8 cellular contexts compared by ENCODE assay signal in genomic region chr16:29973384-29974246, GRCh38.
A peak's percentile ranks its signal among the peaks of the same experiment; 100 is the strongest.
DNase-seq lines count a peak whose midpoint lies in the region; ATAC-seq lines count a peak whose summit lies in the region.

Gene TAOK2, plus strand, starts transcription at chr16:29973868. Its CDS starts 3,905 bp downstream, at chr16:29977773.

- H3K9me3 ChIP-seq in BLaER1 treated with 17β-estradiol and CSF1 and Interleukin-3, amounts not matched to agents 10 nM and 100 nM (replicated peaks in 1 of 11) = peaks cover 0 to 9% (median 5%) of the 10 kb centered on the region in 11 experiments; a peak in 10 of 22 replicates

- peak within 1 kb of the TSS; percentile 65 to 89 (median 84) for H3K27ac ChIP-seq in BLaER1 treated with 17β-estradiol and CSF1 and Interleukin-3, amounts not matched to agents 10 nM and 100 nM
- H3K27ac ChIP-seq in cingulate gyrus (ENCODE audit: low read depth, low read length) (peak within 1 kb of the TSS; percentile 95), layer of hippocampus (ENCODE audit: low read depth, low read length) (peak within 1 kb of the TSS; percentile 92)

- peaks cover 32 to 44% (median 41%) of the 10 kb centered on the region in 11 experiments for H4K20me1 ChIP-seq in BLaER1 treated with 17β-estradiol and CSF1 and Interleukin-3, amounts not matched to agents 10 nM and 100 nM

- H3K4me1 ChIP-seq in BLaER1 treated with 17β-estradiol and CSF1 and Interleukin-3, amounts not matched to agents 10 nM and 100 nM = peaks cover 36 to 56% (median 48%) of the 10 kb centered on the region in 10 experiments

- H3K9ac ChIP-seq in BLaER1 treated with 17β-estradiol and CSF1 and Interleukin-3, amounts not matched to agents 10 nM and 100 nM = peak within 1 kb of the TSS; percentile 83 to 95 (median 93)

- H3K27me3 ChIP-seq in BLaER1 treated with 17β-estradiol and CSF1 and Interleukin-3, amounts not matched to agents 10 nM and 100 nM = no peaks in the 10 kb centered on the region
- H3K27me3 ChIP-seq in layer of hippocampus (ENCODE audit: control insufficient read depth, insufficient read depth, low read length) = no peaks in the 10 kb centered on the region

- ATAC-seq in GM19328 (IDR thresholded peaks at IDR 0.05; ENCODE audit: unreplicated experiment) (peak; percentile 92), HG03520 (IDR thresholded peaks at IDR 0.05; ENCODE audit: unreplicated experiment) (peak; percentile 90)

- H3K4me3 ChIP-seq in BLaER1 treated with 17β-estradiol and CSF1 and Interleukin-3, amounts not matched to agents 10 nM and 100 nM = peak within 1 kb of the TSS; percentile 75 to 99 (median 96)

- DNase-seq in NCI-H526 treated with DMSO at 0.1 percent for 48 hours (lab: John Stamatoyannopoulos, UW) = peak; percentile 96
- peak; percentile 98 for DNase-seq in activated CD4-positive, alpha-beta T cell treated with anti-CD3 and anti-CD28 coated beads for 48 hours
- peak; percentile 81 to 97 (median 90) for DNase-seq in stimulated activated CD4-positive, alpha-beta T cell treated with anti-CD3 and anti-CD28 coated beads, Interleukin-1b, Interleukin-23, amount 100 ng/mL, for 24 hours (ENCODE audit: low read depth in 4 of 4, low spot score in 1 of 4)

- H3K4me2 ChIP-seq in BLaER1 treated with 17β-estradiol and CSF1 and Interleukin-3, amounts not matched to agents 10 nM and 100 nM = peak within 1 kb of the TSS; percentile 96 to 100 (median 99)

- peaks cover 35 to 60% (median 51%) of the 10 kb centered on the region in 11 experiments for H3K36me3 ChIP-seq in BLaER1 treated with 17β-estradiol and CSF1 and Interleukin-3, amounts not matched to agents 10 nM and 100 nM

Comparison
In these comparisons a context has a peak if more than half of its experiments do, and no peak if none do; other contexts are left out.
1. Peak in every context shown above with its lines: DNase-seq, ATAC-seq, H3K4me3 ChIP-seq and H3K27ac ChIP-seq.